In genomic region chr6:26514984-26515383, GRCh38 we compare ENCODE assay signal across 1 cellular context.
TF ChIP-seq lines count a peak whose summit lies in the region.

No MANE protein-coding gene starts in this region.

TF ChIP-seq in HepG2, 621 proteins besides CTCF, POLR2A, EP300 and RAD21 (continued from another document and continues in another):
- TF ChIP-seq FUBP1 (CRISPR knock-in tag; IDR thresholded peaks at IDR 0.05; ENCODE audit: borderline replicate concordance) (no peak), NCOR1 (IDR thresholded peaks at IDR 0.05; ENCODE audit: borderline replicate concordance, low read length) (peak; percentile 83; the same call in 1 of the 2 replicates), ZNF407 (CRISPR knock-in tag; IDR thresholded peaks at IDR 0.05; ENCODE audit: not compliant biosample characterization) (no peak), ZNF616 (CRISPR knock-in tag; IDR thresholded peaks at IDR 0.05; ENCODE audit: low read depth) (no peak), ZNF567 (CRISPR knock-in tag; IDR thresholded peaks at IDR 0.05; ENCODE audit: borderline replicate concordance) (no peak), SOX5 (CRISPR knock-in tag; IDR thresholded peaks at IDR 0.05; ENCODE audit: borderline replicate concordance) (peak; percentile 73; the same call in 1 of the 2 replicates), HHEX (CRISPR knock-in tag; IDR thresholded peaks at IDR 0.05) (no peak), TBX2 (CRISPR knock-in tag; IDR thresholded peaks at IDR 0.05; ENCODE audit: borderline replicate concordance) (peak; percentile 30; the same call in 1 of the 2 replicates), NR2F1 (CRISPR knock-in tag; IDR thresholded peaks at IDR 0.05) (peak in 1 of 2 experiments; percentile 37; a peak in 1 of 4 replicates), ZNF331 (CRISPR knock-in tag; IDR thresholded peaks at IDR 0.05) (peak; percentile 65; the same call in 1 of the 2 replicates), MTERF4 (CRISPR knock-in tag; IDR thresholded peaks at IDR 0.05) (no peak), FOSL2 (CRISPR knock-in tag; IDR thresholded peaks at IDR 0.05) (peak; percentile 81), ZFP36L1 (CRISPR knock-in tag; IDR thresholded peaks at IDR 0.05) (no peak), THAP11 (CRISPR knock-in tag; IDR thresholded peaks at IDR 0.05) (peak; percentile 58), NR2F2 (IDR thresholded peaks at IDR 0.05; ENCODE audit: borderline replicate concordance, low read depth) (no peak; the same call in 1 of the 2 replicates), ZNF768 (CRISPR knock-in tag; IDR thresholded peaks at IDR 0.05) (no peak), PHF5A (CRISPR knock-in tag; IDR thresholded peaks at IDR 0.05; ENCODE audit: low read depth, unreplicated experiment) (peak; percentile 44), MED8 (CRISPR knock-in tag; IDR thresholded peaks at IDR 0.05; ENCODE audit: insufficient replicate concordance) (no peak), SNAPC4 (CRISPR knock-in tag; IDR thresholded peaks at IDR 0.05) (no peak), FOXK1 (CRISPR knock-in tag; IDR thresholded peaks at IDR 0.05; ENCODE audit: borderline replicate concordance, low read depth) (no peak; the same call in 1 of the 2 replicates), NCOA1 (CRISPR knock-in tag; IDR thresholded peaks at IDR 0.05) (no peak), ELF1 (CRISPR knock-in tag; IDR thresholded peaks at IDR 0.05) (0 out of 2 replicates have a peak, but pooled peaks have one; percentile 33), ZNF292 (CRISPR knock-in tag; IDR thresholded peaks at IDR 0.05; ENCODE audit: borderline replicate concordance, low read depth) (peak; percentile 65), GABPA (IDR thresholded peaks at IDR 0.05; ENCODE audit: low read depth, low read length) (no peak), GABPA (CRISPR knock-in tag; IDR thresholded peaks at IDR 0.05; ENCODE audit: low read depth) (no peak), SIX1 (CRISPR knock-in tag; IDR thresholded peaks at IDR 0.05; ENCODE audit: borderline replicate concordance) (peak; percentile 77; the same call in 1 of the 2 replicates), RNF219 (CRISPR knock-in tag; IDR thresholded peaks at IDR 0.05) (no peak), TRIM24 (CRISPR knock-in tag; IDR thresholded peaks at IDR 0.05) (no peak), ZNF180 (CRISPR knock-in tag; IDR thresholded peaks at IDR 0.05; ENCODE audit: borderline replicate concordance, low read depth) (no peak), CENPX (CRISPR knock-in tag; IDR thresholded peaks at IDR 0.05) (no peak), SPEN (CRISPR knock-in tag; IDR thresholded peaks at IDR 0.05; ENCODE audit: low read depth) (0 out of 2 replicates have a peak, but pooled peaks have one; percentile 26), ZNF891 (CRISPR knock-in tag; IDR thresholded peaks at IDR 0.05) (no peak), DDIT3 (CRISPR knock-in tag; IDR thresholded peaks at IDR 0.05) (no peak), ZFP41 (CRISPR knock-in tag; IDR thresholded peaks at IDR 0.05; ENCODE audit: borderline replicate concordance) (no peak), KDM3A (CRISPR knock-in tag; IDR thresholded peaks at IDR 0.05; ENCODE audit: low read depth) (no peak), WIZ (CRISPR knock-in tag; IDR thresholded peaks at IDR 0.05) (peak; percentile 39; the same call in 1 of the 2 replicates), NFYC (CRISPR knock-in tag; IDR thresholded peaks at IDR 0.05) (0 out of 2 replicates have a peak, but pooled peaks have one; percentile 37), NFIB (CRISPR knock-in tag; IDR thresholded peaks at IDR 0.05; ENCODE audit: borderline replicate concordance) (no peak), FOXJ3 (CRISPR knock-in tag; IDR thresholded peaks at IDR 0.05; ENCODE audit: borderline replicate concordance) (peak; percentile 64; the same call in 1 of the 2 replicates), AHR (CRISPR knock-in tag; IDR thresholded peaks at IDR 0.05) (no peak), TEF (CRISPR knock-in tag; IDR thresholded peaks at IDR 0.05) (no peak), TEAD2 (CRISPR knock-in tag; IDR thresholded peaks at IDR 0.05) (no peak), ZBTB20 (CRISPR knock-in tag; IDR thresholded peaks at IDR 0.05; ENCODE audit: borderline replicate concordance, low read depth) (peak; percentile 75; the same call in 1 of the 2 replicates), ZNF484 (CRISPR knock-in tag; IDR thresholded peaks at IDR 0.05; ENCODE audit: borderline replicate concordance, low read depth) (no peak), KDM6A (CRISPR knock-in tag; IDR thresholded peaks at IDR 0.05; ENCODE audit: low read depth) (peak; percentile 72), PHF8 (CRISPR knock-in tag; IDR thresholded peaks at IDR 0.05) (0 out of 2 replicates have a peak, but pooled peaks have one; percentile 29), CEBPG (CRISPR knock-in tag; IDR thresholded peaks at IDR 0.05) (no peak)
